In the genomic region with DNA sequence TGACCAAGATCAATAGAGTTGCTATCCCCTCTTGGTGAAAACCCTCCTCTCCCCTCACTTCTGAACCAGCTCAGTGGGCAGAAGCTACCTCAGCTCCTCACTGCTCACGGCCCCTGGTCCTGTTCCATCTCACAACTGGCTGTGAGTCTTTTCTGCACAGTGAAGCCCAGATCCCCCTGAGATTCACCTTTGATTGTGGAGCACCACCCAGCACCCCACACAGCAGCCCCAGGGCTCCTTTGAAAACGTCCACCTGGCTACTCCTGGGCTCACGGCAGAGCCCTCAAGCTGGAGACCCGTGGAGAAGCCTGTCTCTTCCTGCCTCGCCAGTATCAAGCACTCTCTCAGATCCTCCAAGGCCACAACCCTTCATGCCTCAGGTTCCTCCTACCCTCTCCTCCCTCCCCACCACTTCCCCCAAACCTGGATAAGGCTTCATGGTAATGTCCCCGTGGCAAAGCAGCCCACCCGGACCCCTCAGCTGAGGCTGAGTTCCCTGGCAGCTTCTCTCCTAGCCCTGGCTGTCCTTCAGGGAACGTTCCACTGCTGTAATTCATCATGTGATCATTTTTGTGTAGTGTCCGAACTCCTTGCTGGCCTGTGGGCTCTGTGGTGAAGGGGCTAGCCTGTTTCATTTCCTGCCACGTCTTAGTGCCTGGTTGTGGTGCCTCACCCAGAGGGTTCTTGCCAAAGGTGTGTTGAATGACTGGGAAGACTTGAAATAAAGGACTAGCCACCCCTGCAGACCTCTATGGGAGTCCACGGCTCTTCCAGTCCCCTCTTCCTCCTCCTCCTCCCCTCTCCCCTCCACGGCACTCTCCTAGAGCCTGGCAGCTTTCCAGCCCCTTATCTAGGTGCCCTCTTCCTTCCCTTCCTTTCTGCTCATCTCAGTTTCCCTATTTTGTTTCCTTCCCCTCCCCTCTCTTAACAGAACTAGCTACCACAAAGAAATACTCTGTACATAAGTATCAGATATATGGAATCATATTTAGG, we compare ENCODE assay signal across 25 cellular contexts. TPM values are rescaled to one million over a fixed set of nuclear protein-coding genes. Genes with fewer than 3 reads are reported as not detected.
A peak's percentile ranks its signal among the peaks of the same experiment; 100 is the strongest.
DNase-seq lines count a peak whose midpoint lies in the region; ATAC-seq and TF ChIP-seq lines count a peak whose summit lies in the region.
"Had no signal": no experiment of that assay in that cellular context is flagged by ENCODE, and none has a peak within 500 bp of the region (broad histone marks: within the 10 kb centered on the region; RNA-seq: fewer than 3 reads in every experiment).

No MANE protein-coding gene starts in this region.

- TF ChIP-seq POLR2A in thyroid gland (IDR thresholded peaks at IDR 0.05) (no peak), testis (IDR thresholded peaks at IDR 0.05) (no peak)

- H3K9me3 Mint-ChIP-seq in CD8-positive, alpha-beta T cell, result no peaks in the 10 kb centered on the region
- H3K9me3 Mint-ChIP-seq: activated naive CD8-positive, alpha-beta T cell treated with anti-CD3 and anti-CD28 coated beads for 36 hours; CD4-positive, alpha-beta T cell; neural crest cell; stimulated activated naive B cell treated with anti-CD40 and anti-IgM and Interleukin-4, amounts not matched to agents 10 μg/mL and 1 μg/mL and 100 μg/mL, for 72 hours; T-helper 1 cell treated with Interleukin-12 subunit alpha and Interleukin-12 subunit beta and Interleukin-4 antibody, amounts not matched to agents 30 μg/mL and 1 μg/mL, for 36 hours had no signal

- 29 to 31% methylated on average over 11 to 12 of the region's 12 CpGs for WGBS in thyroid gland, 2 donors
- 48 to 64% methylated on average over 11 of the region's 12 CpGs for WGBS in testis, 2 donors

- H3K9me3 ChIP-seq in thyroid gland (no peaks in the 10 kb centered on the region), testis (no peaks in the 10 kb centered on the region)
- H3K9me3 ChIP-seq in CD8-positive, alpha-beta T cell (ENCODE audit: low read length), result no peaks in the 10 kb centered on the region
- H3K9me3 ChIP-seq: A549, body of pancreas, tibial artery had no signal

- H3K4me3 Mint-ChIP-seq in CD8-positive, alpha-beta T cell, result no peak overlapping the region
- H3K4me3 Mint-ChIP-seq: activated naive CD8-positive, alpha-beta T cell treated with anti-CD3 and anti-CD28 coated beads for 36 hours; CD4-positive, alpha-beta T cell; neural crest cell; stimulated activated naive B cell treated with anti-CD40 and anti-IgM and Interleukin-4, amounts not matched to agents 10 μg/mL and 1 μg/mL and 100 μg/mL, for 72 hours; T-helper 1 cell treated with Interleukin-12 subunit alpha and Interleukin-12 subunit beta and Interleukin-4 antibody, amounts not matched to agents 30 μg/mL and 1 μg/mL, for 36 hours had no signal

- H3K4me3 ChIP-seq in choroid plexus epithelial cell (ENCODE audit: low read depth, low read length) (no peak overlapping the region), thyroid gland (replicated peaks in 1 of 3) (no peak overlapping the region), testis (no peak overlapping the region)
- no peak overlapping the region for H3K4me3 ChIP-seq in CD8-positive, alpha-beta T cell (ENCODE audit: low read depth, low read length)
- H3K4me3 ChIP-seq: A549, body of pancreas, coronary artery, tibial artery had no signal

- H3K27me3 Mint-ChIP-seq in CD8-positive, alpha-beta T cell (ENCODE audit: low read depth), result peaks cover 2% of the 10 kb centered on the region

- no peak for ATAC-seq in CD8-positive, alpha-beta T cell
- no peak for ATAC-seq in HG03520 (IDR thresholded peaks at IDR 0.05; ENCODE audit: unreplicated experiment)
- ATAC-seq: A549; body of pancreas; stimulated activated naive B cell treated with anti-CD40 and anti-IgM and Interleukin-4, amounts not matched to agents 10 μg/mL and 1 μg/mL and 100 μg/mL, for 72 hours had no signal

- intact Hi-C loops in thyroid gland (cut with DNase I), result loop anchor here (10.0 kb wide), 1 partner anchor 1288 kb away; no protein-coding TSS in a partner anchor
- intact Hi-C loops in CD8-positive, alpha-beta T cell (cut with DNase I, micrococcal nuclease), result loop anchor here in 1 of 2 experiments (10.0 kb wide), 1 partner anchor 1288 kb away; no protein-coding TSS in a partner anchor
- intact Hi-C loops in testis (cut with DNase I; ENCODE audit: low total_unique reads), result no loop called here

- peak overlapping the region; percentile 23 to 66 (median 64) for H3K27ac ChIP-seq in thyroid gland
- no peak overlapping the region for H3K27ac ChIP-seq in CD8-positive, alpha-beta T cell (ENCODE audit: low read depth, low read length)
- no peak overlapping the region for H3K27ac ChIP-seq in testis
- H3K27ac ChIP-seq: A549, body of pancreas, coronary artery, tibial artery had no signal

- peak; percentile 5 for DNase-seq in NCI-H510A treated with DMSO at 0.1 percent for 48 hours (lab: John Stamatoyannopoulos, UW)
- no peak for DNase-seq in NCI-H510A (lab: John Stamatoyannopoulos, UW)
- peak; percentile 33 for DNase-seq in NCI-H69 (lab: John Stamatoyannopoulos, UW)
- peak; percentile 29 for DNase-seq in choroid plexus epithelial cell (ENCODE audit: low read depth)
- peak; percentile 22 to 40 for DNase-seq in thyroid gland
- DNase-seq in CD8-positive, alpha-beta T cell, result no peak
- DNase-seq in testis, result no peak
- DNase-seq: activated naive CD8-positive, alpha-beta T cell treated with anti-CD3 and anti-CD28 coated beads for 36 hours; body of pancreas; CD4-positive, alpha-beta T cell; DND-41; foreskin melanocyte; MV-4-11; NCI-H2081 treated with DMSO at 0.1 percent for 48 hours; NCI-H82; Right ventricle myocardium superior; stimulated activated naive B cell treated with anti-CD40 and anti-IgM and Interleukin-4, amounts not matched to agents 10 μg/mL and 1 μg/mL and 100 μg/mL, for 72 hours; tibial artery had no signal

- POLR2A ChIA-PET in CD8-positive, alpha-beta T cell (lab: Charles Lee), result no interaction called here

- no peaks in the 10 kb centered on the region for H3K36me3 ChIP-seq in thyroid gland
- no peaks in the 10 kb centered on the region for H3K36me3 ChIP-seq in CD8-positive, alpha-beta T cell (ENCODE audit: insufficient read depth, low read length)
- no peaks in the 10 kb centered on the region for H3K36me3 ChIP-seq in testis (ENCODE audit: low read depth, missing control alignments)

- TF ChIP-seq CTCF in choroid plexus epithelial cell (conservative IDR thresholded peaks at IDR 0.05; ENCODE audit: low read depth, low read length) (no peak), thyroid gland (IDR thresholded peaks at IDR 0.05) (no peak), testis (IDR thresholded peaks at IDR 0.05) (no peak)
- TF ChIP-seq CTCF in CD8-positive, alpha-beta T cell (IDR thresholded peaks at IDR 0.05), result no peak

- no peak overlapping the region for H3K27ac Mint-ChIP-seq in CD8-positive, alpha-beta T cell
- H3K27ac Mint-ChIP-seq: activated naive CD8-positive, alpha-beta T cell treated with anti-CD3 and anti-CD28 coated beads for 36 hours; CD4-positive, alpha-beta T cell; stimulated activated naive B cell treated with anti-CD40 and anti-IgM and Interleukin-4, amounts not matched to agents 10 μg/mL and 1 μg/mL and 100 μg/mL, for 72 hours; T-helper 1 cell treated with Interleukin-12 subunit alpha and Interleukin-12 subunit beta and Interleukin-4 antibody, amounts not matched to agents 30 μg/mL and 1 μg/mL, for 36 hours had no signal

- H3K4me1 ChIP-seq in thyroid gland, result peaks cover 15 to 21% of the 10 kb centered on the region in 2 donors
- H3K4me1 ChIP-seq in CD8-positive, alpha-beta T cell (ENCODE audit: insufficient read depth, low read length), result no peaks in the 10 kb centered on the region
- H3K4me1 ChIP-seq in testis, result peaks cover 6% of the 10 kb centered on the region
- H3K4me1 ChIP-seq: A549, body of pancreas, tibial artery had no signal

- no peaks in the 10 kb centered on the region for H3K27me3 ChIP-seq in thyroid gland
- no peaks in the 10 kb centered on the region for H3K27me3 ChIP-seq in CD8-positive, alpha-beta T cell (ENCODE audit: insufficient read depth, low read length)
- H3K27me3 ChIP-seq in testis, result no peaks in the 10 kb centered on the region
- H3K27me3 ChIP-seq: body of pancreas, tibial artery had no signal

- CTCF ChIA-PET in CD8-positive, alpha-beta T cell (lab: Charles Lee), result no interaction called here

- no peaks in the 10 kb centered on the region for H3K36me3 Mint-ChIP-seq in CD8-positive, alpha-beta T cell
- H3K36me3 Mint-ChIP-seq: activated naive CD8-positive, alpha-beta T cell treated with anti-CD3 and anti-CD28 coated beads for 36 hours; stimulated activated naive B cell treated with anti-CD40 and anti-IgM and Interleukin-4, amounts not matched to agents 10 μg/mL and 1 μg/mL and 100 μg/mL, for 72 hours had no signal

- H3K4me1 Mint-ChIP-seq in CD8-positive, alpha-beta T cell (ENCODE audit: low read depth), result no peaks in the 10 kb centered on the region
- H3K4me1 Mint-ChIP-seq: activated naive CD8-positive, alpha-beta T cell treated with anti-CD3 and anti-CD28 coated beads for 36 hours; stimulated activated naive B cell treated with anti-CD40 and anti-IgM and Interleukin-4, amounts not matched to agents 10 μg/mL and 1 μg/mL and 100 μg/mL, for 72 hours had no signal

RNA-seq across cellular contexts. Expression of a gene that starts 44.5 kb away (rescaled TPM):
- total RNA-seq in thyroid gland (10 to 100 TPM in 1 of 4 donors, 1 to 10 TPM in 3; 3.2 to 10.2 (median 7.2) TPM), testis (under 1 TPM; 0.37 to 0.71 TPM)
- not detected for total RNA-seq in CD8-positive, alpha-beta T cell
- polyA plus RNA-seq in testis (ENCODE audit: insufficient read depth, low read depth, low replicate concordance), result 2.4 TPM
- total RNA-seq: activated naive CD8-positive, alpha-beta T cell treated with anti-CD3 and anti-CD28 coated beads for 36 hours; CD4-positive, alpha-beta T cell; endothelial cell of umbilical vein; H1 had no signal
- polyA plus RNA-seq: endothelial cell of umbilical vein, H1 had no signal

Comparison
In these comparisons a context has a peak if more than half of its experiments do, and no peak if none do; other contexts are left out.
1. DNase-seq: peak in NCI-H510A treated with DMSO at 0.1 percent for 48 hours (single experiment), NCI-H69 (single experiment), choroid plexus epithelial cell (single experiment) and thyroid gland (2 of 2); none in NCI-H510A (single experiment), CD8-positive, alpha-beta T cell (0 of 7) and testis (single experiment).
2. H3K27ac ChIP-seq: peak in thyroid gland (3 of 3); none in CD8-positive, alpha-beta T cell (single experiment) and testis (0 of 2).